ENCODE assay signal across 8 cellular contexts in genomic region chr1:202546796-202547195, GRCh38.
DNase-seq lines count a peak whose midpoint lies in the region; ATAC-seq and TF ChIP-seq lines count a peak whose summit lies in the region.
"Not testable (repeated sequence)": the region's sequence is repeated elsewhere in the genome, so short reads cannot be mapped to it uniquely, and the experiment has no call there.

No MANE protein-coding gene starts in this region.

- not testable (repeated sequence) for TF ChIP-seq CTCF in GM12865 (IDR thresholded peaks at IDR 0.05; ENCODE audit: insufficient read depth, low read depth, low read length, missing control alignments); heart right ventricle (IDR thresholded peaks at IDR 0.05)

- H3K4me1 Mint-ChIP-seq in stimulated activated effector memory CD8-positive, alpha-beta T cell treated with anti-CD3 and anti-CD28 coated beads, Interleukin-12 subunit alpha, Interleukin-12 subunit beta, amount 100 ng/mL, for 72 hours, result peaks cover 18% of the 10 kb centered on the region

- peak overlapping the region in 8 of 10 donors; percentile 39 to 82 (median 79) for H3K27ac ChIP-seq in heart right ventricle

- not testable (repeated sequence) for H3K27me3 ChIP-seq in heart right ventricle

- not testable (repeated sequence) for H3K9me3 ChIP-seq in heart right ventricle

- not testable (repeated sequence) for H3K36me3 Mint-ChIP-seq in stimulated activated effector memory CD8-positive, alpha-beta T cell treated with anti-CD3 and anti-CD28 coated beads, Interleukin-12 subunit alpha, Interleukin-12 subunit beta, amount 100 ng/mL, for 72 hours

- peak; percentile 64 for DNase-seq in GM12865 (ENCODE audit: low read depth)
- DNase-seq in heart right ventricle; stimulated activated effector memory CD8-positive, alpha-beta T cell treated with anti-CD3 and anti-CD28 coated beads, Interleukin-12 subunit alpha, Interleukin-12 subunit beta, amount 100 ng/mL, for 72 hours (ENCODE audit: low spot score in 2 of 2): not testable (repeated sequence)

- H3K9me3 Mint-ChIP-seq in stimulated activated effector memory CD8-positive, alpha-beta T cell treated with anti-CD3 and anti-CD28 coated beads, Interleukin-12 subunit alpha, Interleukin-12 subunit beta, amount 100 ng/mL, for 72 hours, result not testable (repeated sequence)

- WGBS in heart right ventricle, 2 donors, result 58 to 61% methylated on average over 3 of the region's 3 CpGs

- ATAC-seq in GM19043 (IDR thresholded peaks at IDR 0.05; ENCODE audit: low read depth, unreplicated experiment) (peak; percentile 86), GM21619 (IDR thresholded peaks at IDR 0.05; ENCODE audit: unreplicated experiment) (peak; percentile 79), HG02943 (IDR thresholded peaks at IDR 0.05; ENCODE audit: low read depth, unreplicated experiment) (peak; percentile 82), HG03439 (IDR thresholded peaks at IDR 0.05; ENCODE audit: unreplicated experiment) (peak; percentile 78), SK-N-SH treated with all-trans-retinoic acid at 6 μM for 48 hours (peak; percentile 9; the same call in 1 of the 3 replicates)
- ATAC-seq in heart right ventricle, result not testable (repeated sequence)
- ATAC-seq in stimulated activated effector memory CD8-positive, alpha-beta T cell treated with anti-CD3 and anti-CD28 coated beads, Interleukin-12 subunit alpha, Interleukin-12 subunit beta, amount 100 ng/mL, for 72 hours, result peak; percentile 34

- peak overlapping the region; percentile 27 for H3K4me3 ChIP-seq in GM12865 (ENCODE audit: low read depth, low read length)
- H3K4me3 ChIP-seq in heart right ventricle, result not testable (repeated sequence)

- H3K36me3 ChIP-seq in heart right ventricle, result peaks cover 0 to 11% (median 0%) of the 10 kb centered on the region in 9 donors

- not testable (repeated sequence) for H3K27ac Mint-ChIP-seq in stimulated activated effector memory CD8-positive, alpha-beta T cell treated with anti-CD3 and anti-CD28 coated beads, Interleukin-12 subunit alpha, Interleukin-12 subunit beta, amount 100 ng/mL, for 72 hours

- intact Hi-C loops in heart right ventricle (cut with DNase I), result not testable (repeated sequence)

- H3K4me3 Mint-ChIP-seq in stimulated activated effector memory CD8-positive, alpha-beta T cell treated with anti-CD3 and anti-CD28 coated beads, Interleukin-12 subunit alpha, Interleukin-12 subunit beta, amount 100 ng/mL, for 72 hours, result peak overlapping the region; percentile 5

- peaks cover 3 to 80% (median 57%) of the 10 kb centered on the region in 9 donors for H3K4me1 ChIP-seq in heart right ventricle
